26 cellular contexts compared by ENCODE assay signal in genomic region chrX:29285670-29286069, GRCh38.
"Had no signal": no experiment of that assay in that cellular context is flagged by ENCODE, and none has a peak within 500 bp of the region (broad histone marks: within the 10 kb centered on the region; RNA-seq: fewer than 3 reads in every experiment).

No MANE protein-coding gene starts in this region.

- H3K27me3 ChIP-seq: neural progenitor cell, ovary, right lobe of liver, sigmoid colon, stomach, thyroid gland, tibial nerve, upper lobe of left lung, vagina had no signal

- FAIRE-seq: small intestine, urothelium cell line had no signal

- ATAC-seq: natural killer cell treated with Interleukin-12 subunit alpha and Interleukin-12 subunit beta and Interleukin-15 and Interleukin-18, amount 100 ng/mL, for 72 hours; psoas muscle; right lobe of liver; stimulated activated effector memory CD8-positive, alpha-beta T cell treated with anti-CD3 and anti-CD28 coated beads, Interleukin-12 subunit alpha, Interleukin-12 subunit beta, amount 100 ng/mL, for 72 hours; stimulated activated naive B cell treated with anti-CD40 and anti-IgM and Interleukin-4, amounts not matched to agents 10 μg/mL and 1 μg/mL and 100 μg/mL, for 72 hours had no signal

- H3K36me3 ChIP-seq: neural progenitor cell, ovary, right lobe of liver, sigmoid colon, stomach, thoracic aorta, thyroid gland, tibial nerve, upper lobe of left lung, vagina had no signal

- H3K9ac ChIP-seq: neural progenitor cell, parathyroid adenoma had no signal

- H3K9me3 ChIP-seq: ovary, psoas muscle, right lobe of liver, sigmoid colon, thoracic aorta, thyroid gland, upper lobe of left lung, vagina had no signal

- H3K27ac ChIP-seq: neural progenitor cell, ovary, parathyroid adenoma, psoas muscle, right lobe of liver, sigmoid colon, stomach, thoracic aorta, thyroid gland, tibial nerve, upper lobe of left lung, vagina had no signal

- H3K4me1 ChIP-seq: neural progenitor cell, parathyroid adenoma, psoas muscle, sigmoid colon, stomach, thyroid gland, tibial nerve, upper lobe of left lung, vagina had no signal

- H3K4me3 ChIP-seq: neural progenitor cell, ovary, psoas muscle, right lobe of liver, sigmoid colon, stomach, thoracic aorta, thyroid gland, tibial nerve, upper lobe of left lung, vagina had no signal

- H3K4me2 ChIP-seq: neural progenitor cell had no signal

- H3K79me2 ChIP-seq: parathyroid adenoma had no signal

- DNase-seq: nephron progenitor cell; occipital lobe; ovary; posterior cingulate gyrus; psoas muscle; right lobe of liver; sigmoid colon; small intestine; stimulated activated CD4-positive, alpha-beta T cell treated with anti-CD3 and anti-CD28 coated beads, Interleukin-15, amount 100 ng/mL, for 24 hours; stimulated activated CD4-positive, alpha-beta T cell treated with anti-CD3 and anti-CD28 coated beads, Interleukin-2, amount 100 ng/mL, for 24 hours; stimulated activated CD4-positive, alpha-beta T cell treated with anti-CD3 and anti-CD28 coated beads, Interleukin-2, amount 100 ng/mL, for 48 hours; stimulated activated CD4-positive, alpha-beta T cell treated with anti-CD3 and anti-CD28 coated beads, Interleukin-4, amount 100 ng/mL, for 24 hours; stimulated activated naive B cell treated with anti-CD40 and anti-IgM and Interleukin-4, amounts not matched to agents 10 μg/mL and 1 μg/mL and 100 μg/mL, for 72 hours; stimulated activated naive CD4-positive, alpha-beta T cell treated with Interleukin-2 at 50 U/mL for 16 hours; stomach; thyroid gland; trophoblast cell; upper lobe of left lung had no signal

- H2AFZ ChIP-seq: neural progenitor cell, parathyroid adenoma had no signal
